36 cellular contexts compared by ENCODE assay signal in the genomic region with DNA sequence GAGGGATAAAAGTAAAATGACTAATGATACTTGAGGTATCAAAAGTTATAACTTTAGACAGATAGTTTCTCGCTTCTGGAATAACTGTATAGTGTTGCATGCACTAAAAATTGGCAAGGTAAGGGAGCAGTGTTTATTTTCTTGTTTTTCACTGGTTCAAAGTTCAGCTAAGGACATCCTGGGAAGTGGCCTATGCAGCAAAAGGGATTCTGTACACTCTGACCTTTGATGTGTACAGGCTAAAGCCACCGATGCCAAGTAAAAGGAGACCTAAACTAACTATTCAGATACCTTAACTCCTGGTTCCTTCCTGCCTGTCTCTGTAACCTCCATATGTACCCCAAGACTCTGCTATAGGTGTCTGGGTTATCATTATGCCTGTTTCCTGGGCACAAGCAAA. TPM values are rescaled to one million over a fixed set of nuclear protein-coding genes. Genes with fewer than 3 reads are reported as not detected.
"Had no signal": no experiment of that assay in that cellular context is flagged by ENCODE, and none has a peak within 500 bp of the region (broad histone marks: within the 10 kb centered on the region; RNA-seq: fewer than 3 reads in every experiment).

No MANE protein-coding gene starts in this region.

- H2AFZ ChIP-seq: hepatocyte had no signal

- H3K36me3 ChIP-seq: colonic mucosa, esophagus squamous epithelium, neutrophil, stomach, thyroid gland, upper lobe of left lung, vagina had no signal

- FAIRE-seq: endometrium, kidney had no signal

- H3K9me3 ChIP-seq: body of pancreas, colonic mucosa, esophagus squamous epithelium, neutrophil, stomach, thyroid gland, upper lobe of left lung, vagina had no signal

- H3K27ac ChIP-seq: body of pancreas, colonic mucosa, epithelial cell of prostate, esophagus squamous epithelium, hepatocyte, neutrophil, stomach, thyroid gland, upper lobe of left lung, vagina had no signal

- H3K79me2 ChIP-seq: hepatocyte had no signal

- DNase-seq: activated CD4-positive, alpha-beta T cell treated with anti-CD3 and anti-CD28 coated beads for 4 hours; activated CD4-positive, alpha-beta T cell treated with anti-CD3 and anti-CD28 coated beads, Interleukin-2, amount 50 U/mL, for 4 hours; activated effector memory CD4-positive, alpha-beta T cell treated with Interleukin-2 at 50 U/mL for 16 hours; activated naive CD4-positive, alpha-beta T cell treated with Interleukin-2 at 50 U/mL for 16 hours; activated T-cell treated with anti-CD3 and anti-CD28 coated beads for 4 hours; activated T-cell treated with anti-CD3 and anti-CD28 coated beads, Interleukin-2, amount 50 U/mL, for 72 hours; aorta; body of pancreas; cerebellar nuclear complex; colonic mucosa; effector CD8-positive, alpha-beta T cell; esophagus squamous epithelium; foreskin melanocyte; immature natural killer cell; kidney; mammary epithelial cell; naive B cell; nephron progenitor cell; stimulated activated CD4-positive, alpha-beta T cell treated with anti-CD3 and anti-CD28 coated beads, Interleukin-15, amount 100 ng/mL, for 24 hours; stimulated activated CD4-positive, alpha-beta T cell treated with anti-CD3 and anti-CD28 coated beads, Interleukin-2, amount 100 ng/mL, for 24 hours; stimulated activated naive B cell treated with anti-CD40 and anti-IgM and Interleukin-4, amounts not matched to agents 10 μg/mL and 1 μg/mL and 100 μg/mL, for 72 hours; stomach; thyroid gland; upper lobe of left lung had no signal

- H3K4me2 ChIP-seq: hepatocyte had no signal

- H3K27me3 ChIP-seq: body of pancreas, colonic mucosa, esophagus squamous epithelium, hepatocyte, neutrophil, stomach, thyroid gland, upper lobe of left lung, vagina had no signal

- H3K4me1 ChIP-seq: body of pancreas, colonic mucosa, esophagus squamous epithelium, stomach, thyroid gland, upper lobe of left lung, vagina had no signal

- ATAC-seq: activated T-cell treated with anti-CD3 and anti-CD28 coated beads, Interleukin-2, amount 50 U/mL, for 72 hours; body of pancreas; stimulated activated naive B cell treated with anti-CD40 and anti-IgM and Interleukin-4, amounts not matched to agents 10 μg/mL and 1 μg/mL and 100 μg/mL, for 72 hours had no signal

- H3K4me3 ChIP-seq: body of pancreas, colonic mucosa, esophagus squamous epithelium, hepatocyte, stomach, thyroid gland, upper lobe of left lung, vagina had no signal

RNA-seq across cellular contexts. Expression of gene FBXO40, which starts 1.7 kb away (rescaled TPM):
- total RNA-seq: activated T-cell treated with anti-CD3 and anti-CD28 coated beads, Interleukin-2, amount 50 U/mL, for 72 hours; body of pancreas; colonic mucosa; dermis microvascular lymphatic vessel endothelial cell; esophagus squamous epithelium; hepatocyte; kidney; mammary epithelial cell; mesothelial cell of epicardium; osteocyte; renal cortical epithelial cell; T-helper 1 cell treated with Interleukin-12 subunit alpha and Interleukin-12 subunit beta and Interleukin-4 antibody, amounts not matched to agents 30 ng/mL and 1 ng/mL, for 36 hours; thyroid gland; upper lobe of left lung; vagina had no signal
- polyA plus RNA-seq: aorta, hepatocyte, mammary epithelial cell had no signal

RNA-seq across cellular contexts. Expression of gene ARGFX, which starts 27.1 kb away (rescaled TPM):
- total RNA-seq: activated T-cell treated with anti-CD3 and anti-CD28 coated beads, Interleukin-2, amount 50 U/mL, for 72 hours; aorta; body of pancreas; colonic mucosa; dermis microvascular lymphatic vessel endothelial cell; esophagus squamous epithelium; hepatocyte; kidney; mammary epithelial cell; mesothelial cell of epicardium; osteocyte; posterior vena cava; renal cortical epithelial cell; stomach; T-helper 1 cell treated with Interleukin-12 subunit alpha and Interleukin-12 subunit beta and Interleukin-4 antibody, amounts not matched to agents 30 ng/mL and 1 ng/mL, for 36 hours; thyroid gland; upper lobe of left lung; vagina had no signal
- polyA plus RNA-seq: adipose tissue, aorta, hepatocyte, immature natural killer cell, mammary epithelial cell, stomach had no signal
